ENCODE assay signal across 18 cellular contexts in the genomic region with DNA sequence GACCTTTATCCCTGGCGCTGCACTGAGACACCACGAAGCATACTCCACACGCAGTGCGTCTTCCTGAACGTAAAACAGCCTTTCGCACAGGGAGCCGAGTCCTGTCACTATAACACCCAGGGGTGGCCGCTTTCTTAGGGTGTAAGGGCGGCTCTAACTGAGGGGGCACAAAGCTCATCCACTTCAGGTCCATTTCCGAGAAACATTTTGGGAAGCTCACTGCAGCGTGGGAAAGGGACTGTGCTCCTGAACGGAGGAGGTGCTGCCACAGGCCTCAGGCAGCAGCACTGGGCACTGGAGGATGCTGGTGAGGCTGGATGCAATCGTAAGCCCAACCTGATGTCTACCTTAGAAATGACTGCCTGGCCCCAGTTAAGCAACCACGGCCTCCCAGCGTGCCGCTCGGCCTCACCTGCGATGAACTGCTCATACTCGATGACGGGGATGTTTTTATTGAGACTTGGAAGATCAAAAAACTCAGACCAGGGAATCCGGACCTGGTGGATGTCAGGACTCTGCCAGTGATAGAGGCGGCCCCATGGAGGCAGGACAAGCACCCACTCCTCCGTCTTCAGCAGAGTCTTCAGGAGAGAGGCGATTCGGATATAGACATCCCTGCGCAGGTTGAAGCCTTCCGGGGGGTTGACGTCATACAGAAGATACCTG. TPM values are rescaled to one million over a fixed set of nuclear protein-coding genes. Genes with fewer than 3 reads are reported as not detected.
A peak's percentile ranks its signal among the peaks of the same experiment; 100 is the strongest.
DNase-seq lines count a peak whose midpoint lies in the region; ATAC-seq and TF ChIP-seq lines count a peak whose summit lies in the region.
"Had no signal": no experiment of that assay in that cellular context is flagged by ENCODE, and none has a peak within 500 bp of the region (broad histone marks: within the 10 kb centered on the region; RNA-seq: fewer than 3 reads in every experiment).

No MANE protein-coding gene starts in this region.

- H3K36me3 Mint-ChIP-seq in activated naive CD4-positive, alpha-beta T cell treated with anti-CD3 and anti-CD28 coated beads, Interleukin-2, amount 50 U/mL, for 24 hours, result peaks cover 6% of the 10 kb centered on the region
- peaks cover 42 to 54% of the 10 kb centered on the region in 2 donors for H3K36me3 Mint-ChIP-seq in CD14-positive monocyte

- intact Hi-C loops in transverse colon (cut with DNase I; ENCODE audit: low total_unique reads), result no loop called here
- intact Hi-C loops in CD14-positive monocyte (cut with micrococcal nuclease), result loop anchor here in 1 of 2 donors (5.0 kb wide), 3 partner anchors 143 to 357 kb away; a partner anchor contains a TSS

- no peak overlapping the region for H3K4me3 ChIP-seq in transverse colon
- H3K4me3 ChIP-seq: heart right ventricle had no signal

- H3K4me1 ChIP-seq in transverse colon, result peaks cover 7 to 18% (median 14%) of the 10 kb centered on the region in 4 donors

- H3K36me3 ChIP-seq in transverse colon, result peaks cover 0 to 46% (median 5%) of the 10 kb centered on the region in 4 donors

- TF ChIP-seq EP300 in transverse colon (IDR thresholded peaks at IDR 0.05; ENCODE audit: low read depth), result no peak

- no peak overlapping the region for H3K27ac ChIP-seq in transverse colon
- H3K27ac ChIP-seq: heart right ventricle had no signal

- TF ChIP-seq CTCF in transverse colon (IDR thresholded peaks at IDR 0.05), result no peak
- TF ChIP-seq CTCF in CD14-positive monocyte (IDR thresholded peaks at IDR 0.05), result no peak

- ATAC-seq in GM18498 (IDR thresholded peaks at IDR 0.05; ENCODE audit: unreplicated experiment), result no peak
- ATAC-seq: heart right ventricle, left colon had no signal

- H3K9me3 ChIP-seq in transverse colon, result no peaks in the 10 kb centered on the region
- H3K9me3 ChIP-seq: heart right ventricle had no signal

- in situ Hi-C loops in transverse colon (cut with MboI; ENCODE audit: low pct_ligation_motif_present in 1 of 4, low pct_unique_long_range_greater_than_20kb in 1 of 4, low sequenced_read_pairs in 3 of 4), result loop anchor here in 2 of 4 donors (25.0 kb wide), 2 partner anchors 152 to 177 kb away; no protein-coding TSS in a partner anchor

- no peaks in the 10 kb centered on the region for H3K9me3 Mint-ChIP-seq in activated naive CD4-positive, alpha-beta T cell treated with anti-CD3 and anti-CD28 coated beads, Interleukin-2, amount 50 U/mL, for 24 hours
- H3K9me3 Mint-ChIP-seq in CD14-positive monocyte, result no peaks in the 10 kb centered on the region

- no peaks in the 10 kb centered on the region for H3K27me3 Mint-ChIP-seq in activated naive CD4-positive, alpha-beta T cell treated with anti-CD3 and anti-CD28 coated beads, Interleukin-2, amount 50 U/mL, for 24 hours
- no peaks in the 10 kb centered on the region for H3K27me3 Mint-ChIP-seq in CD14-positive monocyte (ENCODE audit: low read depth in 3 of 3)

- 90 to 93% methylated on average over 4 to 28 of the region's 28 CpGs for WGBS in transverse colon (ENCODE audit: low coverage in 1 of 2), 2 donors

- no peak for TF ChIP-seq POLR2A in transverse colon (IDR thresholded peaks at IDR 0.05)

- peak overlapping the region; percentile 47 for H3K4me3 Mint-ChIP-seq in activated naive CD4-positive, alpha-beta T cell treated with anti-CD3 and anti-CD28 coated beads, Interleukin-2, amount 50 U/mL, for 24 hours
- H3K4me3 Mint-ChIP-seq in CD14-positive monocyte, result no peak overlapping the region

- no peak for DNase-seq in activated naive CD4-positive, alpha-beta T cell treated with anti-CD3 and anti-CD28 coated beads, Interleukin-2, amount 50 U/mL, for 16 hours
- peak; percentile 43 for DNase-seq in activated CD8-positive, alpha-beta memory T cell treated with anti-CD3 and anti-CD28 coated beads, Interleukin-2, amount 50 U/mL, for 48 hours
- peak; percentile 81 for DNase-seq in mesenteric fat pad (ENCODE audit: low spot score)
- DNase-seq in transverse colon, result peak; percentile 4
- no peak for DNase-seq in CD14-positive monocyte (ENCODE audit: low spot score)
- DNase-seq in NK-92 treated with Interleukin-12 subunit alpha and Interleukin-12 subunit beta, amount 100 ng/mL, for 24 hours (lab: John Stamatoyannopoulos, UW), result no peak
- DNase-seq: activated gamma-delta T cell; central memory CD4-positive, alpha-beta T cell; DND-41; IMR-90; NCI-H1417; NCI-H526 treated with DMSO at 0.1 percent for 48 hours; nucleus accumbens; stimulated activated CD4-positive, alpha-beta T cell treated with anti-CD3 and anti-CD28 coated beads, Interleukin-12 subunit alpha, Interleukin-12 subunit beta, amount 100 ng/mL, for 4 hours had no signal

- H3K27me3 ChIP-seq in transverse colon, result no peaks in the 10 kb centered on the region
- H3K27me3 ChIP-seq: heart right ventricle had no signal

- H3K27ac Mint-ChIP-seq in activated naive CD4-positive, alpha-beta T cell treated with anti-CD3 and anti-CD28 coated beads, Interleukin-2, amount 50 U/mL, for 24 hours, result peak overlapping the region; percentile 68
- H3K27ac Mint-ChIP-seq in CD14-positive monocyte, result peak overlapping the region in 3 of 7 donors; percentile 18 to 57 (median 54)

- peaks cover 36% of the 10 kb centered on the region for H3K4me1 Mint-ChIP-seq in activated naive CD4-positive, alpha-beta T cell treated with anti-CD3 and anti-CD28 coated beads, Interleukin-2, amount 50 U/mL, for 24 hours
- H3K4me1 Mint-ChIP-seq in CD14-positive monocyte, result peaks cover 13% of the 10 kb centered on the region

RNA-seq across cellular contexts. Expression of a gene that starts 2.3 kb away (rescaled TPM):
- 29.6 TPM for total RNA-seq in mesenteric fat pad
- 10 to 100 TPM; 29.9 to 79.3 (median 33.3) TPM for total RNA-seq in transverse colon
- 1 to 10 TPM; 1.8 to 2.8 TPM for polyA plus RNA-seq in CD14-positive monocyte

Comparison
In these comparisons a context has a peak if more than half of its experiments do, and no peak if none do; other contexts are left out.
1. DNase-seq: peak in activated CD8-positive, alpha-beta memory T cell treated with anti-CD3 and anti-CD28 coated beads, Interleukin-2, amount 50 U/mL, for 48 hours (single experiment), mesenteric fat pad (single experiment) and transverse colon (single experiment); none in activated naive CD4-positive, alpha-beta T cell treated with anti-CD3 and anti-CD28 coated beads, Interleukin-2, amount 50 U/mL, for 16 hours (single experiment), CD14-positive monocyte (single experiment) and NK-92 treated with Interleukin-12 subunit alpha and Interleukin-12 subunit beta, amount 100 ng/mL, for 24 hours (single experiment).